ENCODE assay signal across 18 cellular contexts in the genomic region with DNA sequence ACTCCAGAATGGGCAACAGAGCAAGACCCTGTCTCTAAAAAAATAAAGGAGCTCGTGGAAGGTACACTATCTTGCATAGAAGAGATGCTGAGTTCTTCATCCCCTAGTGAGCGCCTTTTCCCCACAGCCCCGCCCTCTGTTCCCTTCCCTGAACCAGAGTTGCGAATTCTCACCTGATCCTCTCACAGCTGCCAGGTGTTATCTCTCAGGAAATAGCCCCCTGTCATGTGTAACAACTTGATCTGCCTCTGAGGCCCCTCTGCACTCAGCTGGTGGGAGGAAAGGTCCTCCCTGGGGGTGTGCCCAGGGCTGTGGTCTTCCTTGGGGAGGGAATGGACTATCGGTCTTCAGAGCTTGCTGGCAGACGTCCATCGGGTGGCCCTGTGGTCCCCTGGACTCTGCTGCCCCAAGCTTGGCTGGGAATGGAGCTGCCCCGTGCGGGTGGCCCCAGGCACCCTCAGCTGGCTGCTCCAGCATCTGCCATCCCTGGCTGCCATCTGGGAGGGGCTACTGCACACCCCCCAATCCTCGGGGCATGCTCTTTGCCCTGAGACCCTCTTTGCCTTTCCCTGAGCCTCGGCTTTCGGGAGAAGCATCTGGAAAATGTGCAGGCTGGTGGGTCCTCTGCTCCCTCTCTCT. TPM values are rescaled to one million over a fixed set of nuclear protein-coding genes. Genes with fewer than 3 reads are reported as not detected.
DNase-seq lines count a peak whose midpoint lies in the region; ATAC-seq, FAIRE-seq and TF ChIP-seq lines count a peak whose summit lies in the region.
"Had no signal": no experiment of that assay in that cellular context is flagged by ENCODE, and none has a peak within 500 bp of the region (broad histone marks: within the 10 kb centered on the region; RNA-seq: fewer than 3 reads in every experiment).

No MANE protein-coding gene starts in this region.

- H3K4me2 ChIP-seq in K562 (ENCODE audit: insufficient read depth, low read length) (no peak overlapping the region), neuronal stem cell (ENCODE audit: insufficient read depth, low read length, poor library complexity, severe bottlenecking) (no peak overlapping the region)
- H3K4me2 ChIP-seq: BLaER1 had no signal

- H3K9me1 ChIP-seq in K562 (ENCODE audit: control insufficient read depth, insufficient read depth, low read length), result peaks cover 3% of the 10 kb centered on the region

- no peak overlapping the region for H4K91ac ChIP-seq in neuronal stem cell (ENCODE audit: low read depth, low read length, poor library complexity)

- H3K27ac ChIP-seq in K562 (ENCODE audit: extremely low read depth, low read depth, low read length) (no peak overlapping the region), neuronal stem cell (replicated peaks; ENCODE audit: low read length) (no peak overlapping the region)
- H3K27ac ChIP-seq: BLaER1 had no signal

- TF ChIP-seq RAD21 in K562 (CRISPR knock-in tag; conservative IDR thresholded peaks at IDR 0.05 in 1 of 2, IDR thresholded peaks at IDR 0.05 in 1 of 2), result no peak

- H2BK15ac ChIP-seq in neuronal stem cell (ENCODE audit: low read length), result no peak overlapping the region

- peak overlapping the region; percentile 64 for H3K18ac ChIP-seq in neuronal stem cell (ENCODE audit: low read length)

- intact Hi-C loops in K562 (cut with micrococcal nuclease), result no loop called here
- intact Hi-C loops in mucosa of descending colon (cut with DNase I, micrococcal nuclease), result no loop called here

- peaks cover 2% of the 10 kb centered on the region; the same call in 1 of the 2 replicates for H3K9me3 ChIP-seq in K562 (replicated peaks; ENCODE audit: control insufficient read depth, insufficient read depth, low read depth, low read length)
- H3K9me3 ChIP-seq in neuronal stem cell (replicated peaks in 1 of 2; ENCODE audit: control insufficient read depth in 2 of 2, insufficient read depth in 1 of 2, low read depth in 1 of 2, low read length in 2 of 2), result no peaks in the 10 kb centered on the region
- peaks cover 6% of the 10 kb centered on the region for H3K9me3 ChIP-seq in mucosa of descending colon

- no peaks in the 10 kb centered on the region for H3K79me2 ChIP-seq in K562 (ENCODE audit: control insufficient read depth, insufficient read depth, low read length)

- FAIRE-seq in K562 (lab: Jason Lieb, UNC), result no peak

- H3K4me1 ChIP-seq in K562 (replicated peaks in 1 of 2; ENCODE audit: control insufficient read depth in 2 of 2, insufficient read depth in 2 of 2, low read length in 2 of 2), result peaks cover 14 to 15% of the 10 kb centered on the region in 2 experiments; a peak in 4 of 5 replicates
- peaks cover 0 to under 1% of the 10 kb centered on the region in 2 donors for H3K4me1 ChIP-seq in neuronal stem cell (ENCODE audit: control insufficient read depth in 2 of 2, insufficient read depth in 1 of 2, low read depth in 1 of 2, low read length in 2 of 2)
- H3K4me1 ChIP-seq in mucosa of descending colon (ENCODE audit: low read depth), result peaks cover under 1% of the 10 kb centered on the region

- POLR2A ChIA-PET in K562 (lab: Yijun Ruan, JAX), result no interaction called here

- H3K14ac ChIP-seq in neuronal stem cell (ENCODE audit: low read length), result no peak overlapping the region

- H3K79me1 ChIP-seq in neuronal stem cell (ENCODE audit: low read depth, low read length), result peaks cover 2% of the 10 kb centered on the region

- H2AK5ac ChIP-seq in neuronal stem cell (ENCODE audit: low read depth, low read length), result no peak overlapping the region

- H2AFZ ChIP-seq in K562 (ENCODE audit: low read depth, low read length) (0 out of 2 replicates have a peak overlapping the region, but pooled peaks have one; percentile 16), neuronal stem cell (ENCODE audit: low read length) (no peak overlapping the region)

- H3K4me3 ChIP-seq in K562, result no peak overlapping the region
- H3K4me3 ChIP-seq in neuronal stem cell (ENCODE audit: low read length in 2 of 2), result no peak overlapping the region
- no peak overlapping the region for H3K4me3 ChIP-seq in H7 (ENCODE audit: insufficient read depth, low read depth, low read length)
- H3K4me3 ChIP-seq in mucosa of descending colon, result no peak overlapping the region
- H3K4me3 ChIP-seq: BLaER1 had no signal

- H3K36me3 ChIP-seq in K562 (ENCODE audit: control insufficient read depth, insufficient read depth, low read length) (no peaks in the 10 kb centered on the region), neuronal stem cell (replicated peaks in 1 of 2; ENCODE audit: control insufficient read depth in 2 of 2, insufficient read depth in 2 of 2, low read length in 2 of 2) (no peaks in the 10 kb centered on the region), H7 (replicated peaks; ENCODE audit: control insufficient read depth, insufficient read depth, low read length) (no peaks in the 10 kb centered on the region), mucosa of descending colon (ENCODE audit: low read depth) (no peaks in the 10 kb centered on the region)
- H3K36me3 ChIP-seq: BLaER1 had no signal

- TF ChIP-seq POLR2A in K562 (conservative IDR thresholded peaks at IDR 0.05), result no peak

- TF ChIP-seq CTCF in K562 (IDR thresholded peaks at IDR 0.05 in 2 of 3, conservative IDR thresholded peaks at IDR 0.05 in 1 of 3; ENCODE audit: insufficient read depth in 2 of 3, low read depth in 1 of 3, low read length in 3 of 3) (no peak), mucosa of descending colon (IDR thresholded peaks at IDR 0.05) (no peak)

- no peak overlapping the region for H2BK120ac ChIP-seq in neuronal stem cell (ENCODE audit: low read depth, low read length)

- no peaks in the 10 kb centered on the region for H4K20me1 ChIP-seq in K562 (replicated peaks; ENCODE audit: control insufficient read depth, insufficient read depth, low read length)
- H4K20me1 ChIP-seq: BLaER1 had no signal

- no peak overlapping the region for H4K8ac ChIP-seq in neuronal stem cell (ENCODE audit: low read depth, low read length)

- DNase-seq in ELF-1 (ENCODE audit: low read depth, low spot score) (peak; percentile 52), K562 (ENCODE audit: extremely low read depth in 1 of 4, low spot score in 3 of 4) (no peak), left kidney (ENCODE audit: low read depth, low spot score) (peak; percentile 67), neuronal stem cell (ENCODE audit: low spot score) (no peak), H7 (no peak), NCI-H526 (lab: John Stamatoyannopoulos, UW) (no peak), mucosa of descending colon (no peak)
- DNase-seq: 8988T; CD4-positive, alpha-beta memory T cell; DMS153; DMS79; GF-D8; HFFc6; IMR-90; KBM-7 had no signal

- ATAC-seq in K562, result no peak
- ATAC-seq in HG03108 (IDR thresholded peaks at IDR 0.05; ENCODE audit: unreplicated experiment), result no peak
- no peak for ATAC-seq in mucosa of descending colon
- ATAC-seq: HCT116 had no signal

- H3K23ac ChIP-seq in neuronal stem cell (ENCODE audit: low read depth, low read length, poor library complexity), result peak overlapping the region; percentile 52

- H3K9ac ChIP-seq in K562 (ENCODE audit: insufficient read depth in 1 of 2, low read depth in 2 of 2, low read length in 2 of 2), result no peak overlapping the region
- no peak overlapping the region for H3K9ac ChIP-seq in neuronal stem cell (ENCODE audit: low read depth, low read length, poor library complexity)
- H3K9ac ChIP-seq: BLaER1 had no signal

- no TSS peak for BruUV-seq in K562 (replicated peaks; lab: Mats Ljungman, UMichigan)

- H2BK12ac ChIP-seq in neuronal stem cell (ENCODE audit: low read length), result no peak overlapping the region

- no peak overlapping the region for H2BK5ac ChIP-seq in neuronal stem cell (ENCODE audit: low read length)

- TF ChIP-seq EP300 in K562 (IDR thresholded peaks at IDR 0.05; ENCODE audit: low read length), result no peak

- in situ Hi-C loops in K562 (cut with MboI), result no loop called here

- CTCF ChIA-PET in K562 (lab: Yijun Ruan, JAX; ENCODE audit: low intra/inter-chr PET ratio), result no interaction called here

- 48% methylated on average over 11 of the region's 12 CpGs for WGBS in K562 (ENCODE audit: insufficient coverage, low coverage, missing lambda C conversion rate)
- no CpG with 5 or more reads among the region's 12 CpGs for WGBS in neuronal stem cell (ENCODE audit: extremely low coverage in 2 of 2, insufficient read length in 2 of 2, insufficient replicate concordance in 1 of 2), 2 donors

- H3K27me3 ChIP-seq in K562 (ENCODE audit: control insufficient read depth in 2 of 2, insufficient read depth in 2 of 2, low read length in 2 of 2) (no peaks in the 10 kb centered on the region), neuronal stem cell (ENCODE audit: control insufficient read depth in 3 of 3, insufficient read depth in 3 of 3, low read depth in 1 of 3, low read length in 3 of 3) (peaks cover 0 to 14% (median 2%) of the 10 kb centered on the region in 3 experiments), H7 (ENCODE audit: control insufficient read depth, insufficient read depth, low read length) (no peaks in the 10 kb centered on the region)
- H3K27me3 ChIP-seq: BLaER1 had no signal

- H3K4ac ChIP-seq in neuronal stem cell (ENCODE audit: low read length), result no peak overlapping the region

TF ChIP-seq in K562, 482 proteins besides CTCF, POLR2A, EP300 and RAD21 (continues in another document):
- TF ChIP-seq ZNF766 (CRISPR knock-in tag; conservative IDR thresholded peaks at IDR 0.05), result no peak

RNA-seq across cellular contexts. Expression of a gene that starts 21.7 kb away (rescaled TPM):
- total RNA-seq in K562 (2011; cell fraction: chromatin; rRNA removed; ENCODE audit: low replicate concordance), result 61.4 and 70.7 TPM in 2 replicates
- total RNA-seq in K562 (2011; cell fraction: nucleolus; rRNA removed), result 53.2 and 63.7 TPM in 2 replicates
- total RNA-seq in K562 (2011; cell fraction: nucleoplasm; rRNA removed), result 62.1 and 64.4 TPM in 2 replicates
- total RNA-seq in K562 (2014; rRNA removed) (76.1 and 83.0 TPM in 2 replicates), K562 (2014; rRNA removed; fragmentation: Illumina TruSeq; extraction: Trizol) (39.7 and 40.7 TPM in 2 replicates), K562 (2015; rRNA removed; fragmentation: Illumina TruSeq; extraction: Trizol) (25.0 and 25.9 TPM in 2 replicates), K562 (2021) (41.7 and 42.2 TPM in 2 replicates), mucosa of descending colon (10 to 100 TPM in 1 of 3 donors, 1 to 10 TPM in 2; 2.5 to 25.8 (median 5.6) TPM)
- polyA plus RNA-seq in K562 (2011; rRNA removed) (119 and 124 TPM in 2 replicates), K562 (2014; fragmentation: Illumina TruSeq; extraction: Trizol) (46.9 and 54.9 TPM in 2 replicates), K562 (2014; fragmentation: Nextera tagmentation; extraction: Ambion mirVana) (10 to 100 TPM in 1 of 2 experiments, 1 to 10 TPM in 1; 9.2 to 10.7 TPM), K562 (2014; rRNA removed) (68.9 and 75.9 TPM in 2 replicates)
- 114 and 117 TPM in 2 replicates for polyA plus RNA-seq in K562 (2011; cell fraction: cytosol; rRNA removed)
- polyA plus RNA-seq in K562 (2011; cell fraction: nucleus; rRNA removed), result 136 and 157 TPM in 2 replicates
- polyA plus RNA-seq in K562 (2012), result 28.7 and 29.5 TPM in 2 replicates
- 42.4 and 53.7 TPM in 2 replicates for polyA minus RNA-seq in K562 (2011; rRNA and poly(A)+ RNA removed)
- 32.0 and 69.4 TPM in 2 replicates for polyA minus RNA-seq in K562 (2011; cell fraction: cytosol; rRNA and poly(A)+ RNA removed)
- polyA minus RNA-seq in K562 (2011; cell fraction: nucleus; rRNA and poly(A)+ RNA removed), result 33.0 and 56.2 TPM in 2 replicates
- 22.1 TPM for polyA plus RNA-seq in neuronal stem cell (2013, experiment 1 of 2)
- polyA plus RNA-seq in neuronal stem cell (2013, experiment 2 of 2), result 22.3 TPM
- total RNA-seq in H7 (2014; rRNA removed; shearing (Covaris generic)), result 129 and 219 TPM in 2 replicates

Comparison
In these comparisons a context has a peak if more than half of its experiments do, and no peak if none do; other contexts are left out.
1. DNase-seq: peak in ELF-1 (single experiment) and left kidney (single experiment); none in K562 (0 of 4), neuronal stem cell (single experiment), H7 (single experiment), NCI-H526 (0 of 2) and mucosa of descending colon (0 of 3).